8 cellular contexts compared by ENCODE assay signal in genomic region chr5:82174128-82174918, GRCh38.
DNase-seq lines count a peak whose midpoint lies in the region; ATAC-seq, FAIRE-seq and TF ChIP-seq lines count a peak whose summit lies in the region.

No MANE protein-coding gene starts in this region.

- in situ Hi-C loops in HepG2 (cut with HindIII; ENCODE audit: extremely low pct_ligation_motif_present, low pct_unique_long_range_greater_than_20kb), result loop anchor here (10.0 kb wide), 1 partner anchor 50 kb away; no protein-coding TSS in a partner anchor

- WGBS in HepG2 (ENCODE audit: low lambda C conversion rate), result 39% methylated on average over 3 of the region's 3 CpGs

- ATAC-seq in HG02678 (IDR thresholded peaks at IDR 0.05; ENCODE audit: unreplicated experiment) (peak; percentile 99), HepG2 (peak; percentile 88)

- TF ChIP-seq RAD21 in HepG2 (CRISPR knock-in tag; IDR thresholded peaks at IDR 0.05), result peak; percentile 39; the same call in 1 of the 2 replicates

- H3K27me3 ChIP-seq in HepG2 (ENCODE audit: control insufficient read depth in 1 of 2, insufficient read depth in 2 of 2, low read length in 2 of 2), result no peaks in the 10 kb centered on the region

- no peak overlapping the region for H3K27ac ChIP-seq in VCaP
- no peak overlapping the region for H3K27ac ChIP-seq in HepG2 (ENCODE audit: extremely low read length, insufficient read depth, low read length)

- TF ChIP-seq EP300 in HepG2 (IDR thresholded peaks at IDR 0.05; ENCODE audit: low read depth in 2 of 2, low read length in 2 of 2) (no peak), HepG2 (CRISPR knock-in tag; IDR thresholded peaks at IDR 0.05; ENCODE audit: borderline replicate concordance) (no peak)

- no peaks in the 10 kb centered on the region for H4K20me1 ChIP-seq in HepG2 (ENCODE audit: insufficient read depth, low read length)

- H3K9me3 ChIP-seq in HepG2 (ENCODE audit: low read length), result no peaks in the 10 kb centered on the region

- H3K4me3 ChIP-seq in HepG2 (replicated peaks in 1 of 3; ENCODE audit: insufficient read depth in 1 of 3, low read depth in 2 of 3, low read length in 3 of 3), result no peak overlapping the region

- peak; percentile 23 for FAIRE-seq in HepG2 (lab: Jason Lieb, UNC)

- TF ChIP-seq POLR2A in HepG2 (IDR thresholded peaks at IDR 0.05; ENCODE audit: insufficient read depth in 1 of 2, low read depth in 2 of 2, low read length in 2 of 2), result no peak

- CTCF ChIA-PET in HepG2 (lab: Yijun Ruan, JAX; ENCODE audit: low intra/inter-chr PET ratio, low total read pairs), result interaction anchor here (2.2 kb wide), 1 partner anchor 51 kb away, joined by 19 read pairs; no protein-coding TSS in a partner anchor

- intact Hi-C loops in HepG2 (cut with micrococcal nuclease; ENCODE audit: unreplicated experiment), result loop anchor here (1.0 to 10.0 kb wide), 2 partner anchors 51 to 1390 kb away; no protein-coding TSS in a partner anchor

- TF ChIP-seq CTCF in VCaP (conservative IDR thresholded peaks at IDR 0.05), result peak; percentile 57
- peak; percentile 62 for TF ChIP-seq CTCF in HepG2 (CRISPR knock-in tag; IDR thresholded peaks at IDR 0.05)

- POLR2A ChIA-PET in HepG2 (lab: Yijun Ruan, JAX), result no interaction called here

- no peak overlapping the region for H3K4me2 ChIP-seq in HepG2 (ENCODE audit: low read depth, low read length)

- DNase-seq in SHP77 (lab: John Stamatoyannopoulos, UW) (peak; percentile 16 to 58), SHP77 treated with DMSO at 0.1 percent for 48 hours (lab: John Stamatoyannopoulos, UW) (no peak), NCI-H1048 (lab: John Stamatoyannopoulos, UW) (peak; percentile 12), HepG2 (ENCODE audit: low spot score) (peak; percentile 55)
- peak; percentile 27 for DNase-seq in central memory CD4-positive, alpha-beta T cell
- peak; percentile 12 to 27 for DNase-seq in stimulated activated CD8-positive, alpha-beta memory T cell treated with anti-CD3 and anti-CD28 coated beads, Interleukin-2, amount 100 ng/mL, for 1 hour (ENCODE audit: low read depth in 2 of 2)

- no peaks in the 10 kb centered on the region for H3K4me1 ChIP-seq in HepG2 (ENCODE audit: insufficient read depth, low read length)

- no peak overlapping the region for H3K9ac ChIP-seq in HepG2 (ENCODE audit: insufficient read depth, low read depth, low read length)

- H3K79me2 ChIP-seq in HepG2 (ENCODE audit: insufficient read depth, low read length), result no peaks in the 10 kb centered on the region

- H3K36me3 ChIP-seq in HepG2 (replicated peaks in 1 of 2; ENCODE audit: control insufficient read depth in 1 of 2, insufficient read depth in 2 of 2, low read length in 2 of 2), result no peaks in the 10 kb centered on the region

- H2AFZ ChIP-seq in HepG2 (ENCODE audit: low read length), result no peak overlapping the region

- BruUV-seq in HepG2 (replicated peaks; lab: Mats Ljungman, UMichigan), result no TSS peak

TF ChIP-seq in HepG2, 621 proteins besides CTCF, POLR2A, EP300 and RAD21:
- TF ChIP-seq SMC3 (IDR thresholded peaks at IDR 0.05; ENCODE audit: low read length) (peak; percentile 70), STAG1 (CRISPR knock-in tag; IDR thresholded peaks at IDR 0.05) (peak; percentile 38; the same call in 1 of the 2 replicates), HHEX (CRISPR knock-in tag; IDR thresholded peaks at IDR 0.05) (no peak)
